ENCODE assay signal across 17 cellular contexts in genomic region chr2:201932511-201932910, GRCh38.
DNase-seq lines count a peak whose midpoint lies in the region; ATAC-seq and TF ChIP-seq lines count a peak whose summit lies in the region.
"Had no signal": no experiment of that assay in that cellular context is flagged by ENCODE, and none has a peak within 500 bp of the region (broad histone marks: within the 10 kb centered on the region; RNA-seq: fewer than 3 reads in every experiment).

No MANE protein-coding gene starts in this region.

- no peak for DNase-seq in Right ventricle myocardium superior
- DNase-seq in right atrium auricular region (ENCODE audit: low spot score) = no peak
- DNase-seq in NCI-H446 (lab: John Stamatoyannopoulos, UW) = peak; percentile 49 to 92
- peak; percentile 70 for DNase-seq in endodermal cell
- DNase-seq in GDM1 (lab: John Stamatoyannopoulos, UW) = no peak
- DNase-seq in GM20000 (ENCODE audit: low spot score) = no peak
- DNase-seq in NCI-H2081 treated with DMSO at 0.1 percent for 48 hours (lab: John Stamatoyannopoulos, UW) = no peak
- DNase-seq: activated CD8-positive, alpha-beta memory T cell treated with anti-CD3 and anti-CD28 coated beads for 24 hours; activated effector memory CD4-positive, alpha-beta T cell treated with anti-CD3 and anti-CD28 coated beads, Interleukin-2, amount 50 U/mL, for 16 hours; left ventricle myocardium inferior; SHP77 treated with DMSO at 0.1 percent for 48 hours; stimulated activated CD4-positive, alpha-beta T cell treated with anti-CD3 and anti-CD28 coated beads, Interleukin-12 subunit alpha, Interleukin-12 subunit beta, amount 100 ng/mL, for 4 hours had no signal

- H3K36me3 Mint-ChIP-seq in endodermal cell (ENCODE audit: low read depth) = no peaks in the 10 kb centered on the region

- H3K27ac ChIP-seq in right atrium auricular region (no peak overlapping the region), endodermal cell (ENCODE audit: low read depth, low read length) (no peak overlapping the region)
- H3K27ac ChIP-seq: ascending aorta, esophagus muscularis mucosa, left ventricle myocardium inferior, neutrophil had no signal

- H3K27me3 Mint-ChIP-seq in endodermal cell (ENCODE audit: insufficient read depth) = no peaks in the 10 kb centered on the region

- peak; percentile 72 for ATAC-seq in Right ventricle myocardium superior (ENCODE audit: poor library complexity)
- ATAC-seq in GM21381 (IDR thresholded peaks at IDR 0.05; ENCODE audit: unreplicated experiment) = no peak

- H3K9me3 Mint-ChIP-seq in endodermal cell = peaks cover 7% of the 10 kb centered on the region
- H3K9me3 Mint-ChIP-seq: dendritic cell treated with granulocyte-macrophage colony-stimulating factor and Interleukin-4, amounts not matched to agents 40 ng/mL and 50 ng/mL, for 4 days had no signal

- H3K9me3 ChIP-seq in right atrium auricular region (no peaks in the 10 kb centered on the region), endodermal cell (ENCODE audit: control insufficient read depth, low read length) (peaks cover 14% of the 10 kb centered on the region)
- H3K9me3 ChIP-seq: ascending aorta, esophagus muscularis mucosa, neutrophil had no signal

- H3K4me3 ChIP-seq in right atrium auricular region (no peak overlapping the region), endodermal cell (ENCODE audit: low read length) (peak overlapping the region; percentile 24)
- H3K4me3 ChIP-seq: ascending aorta, esophagus muscularis mucosa, left ventricle myocardium inferior had no signal

- H3K9ac ChIP-seq in endodermal cell (ENCODE audit: extremely low read depth, low read length, poor library complexity, severe bottlenecking) = no peak overlapping the region

- H3K27ac Mint-ChIP-seq in endodermal cell = peak overlapping the region; percentile 70
- H3K27ac Mint-ChIP-seq: dendritic cell treated with granulocyte-macrophage colony-stimulating factor and Interleukin-4, amounts not matched to agents 40 ng/mL and 50 ng/mL, for 4 days had no signal

- H3K27me3 ChIP-seq in right atrium auricular region (no peaks in the 10 kb centered on the region), endodermal cell (ENCODE audit: control insufficient read depth, insufficient read depth, low read length, poor library complexity, severe bottlenecking) (no peaks in the 10 kb centered on the region)
- H3K27me3 ChIP-seq: ascending aorta, esophagus muscularis mucosa had no signal

- H3K4me3 Mint-ChIP-seq in endodermal cell = no peak overlapping the region
- H3K4me3 Mint-ChIP-seq: dendritic cell treated with granulocyte-macrophage colony-stimulating factor and Interleukin-4, amounts not matched to agents 40 ng/mL and 50 ng/mL, for 4 days had no signal

- intact Hi-C loops in Right ventricle myocardium superior (cut with DNase I) = no loop called here

- peaks cover 63% of the 10 kb centered on the region for H3K4me1 Mint-ChIP-seq in endodermal cell

- WGBS in endodermal cell (ENCODE audit: insufficient coverage in 1 of 2, insufficient read length in 1 of 2), 2 experiments = 37 to 39% methylated on average over 3 of the region's 3 CpGs

- H3K36me3 ChIP-seq in right atrium auricular region (no peaks in the 10 kb centered on the region), endodermal cell (ENCODE audit: control insufficient read depth, insufficient read depth, low read length) (no peaks in the 10 kb centered on the region)
- H3K36me3 ChIP-seq: ascending aorta, esophagus muscularis mucosa, left ventricle myocardium inferior, neutrophil had no signal

- TF ChIP-seq CTCF in right atrium auricular region (IDR thresholded peaks at IDR 0.05) (no peak), endodermal cell (conservative IDR thresholded peaks at IDR 0.05) (no peak), GM20000 (IDR thresholded peaks at IDR 0.05; ENCODE audit: extremely low read depth, missing control alignments) (no peak)

- H3K4me1 ChIP-seq in right atrium auricular region = no peaks in the 10 kb centered on the region
- H3K4me1 ChIP-seq in endodermal cell (ENCODE audit: control insufficient read depth, insufficient read depth, low read length) = peaks cover 30% of the 10 kb centered on the region
- H3K4me1 ChIP-seq: ascending aorta, esophagus muscularis mucosa had no signal

Comparison
In these comparisons a context has a peak if more than half of its experiments do, and no peak if none do; other contexts are left out.
1. DNase-seq: peak in NCI-H446 (2 of 2) and endodermal cell (single experiment); none in Right ventricle myocardium superior (single experiment), right atrium auricular region (single experiment), GDM1 (single experiment), GM20000 (single experiment) and NCI-H2081 treated with DMSO at 0.1 percent for 48 hours (single experiment).